Comparison of ENCODE assay signal across 8 cellular contexts in genomic region chr11:67120881-67121710, GRCh38. TPM values are rescaled to one million over a fixed set of nuclear protein-coding genes. Genes with fewer than 3 reads are reported as not detected.
DNase-seq lines count a peak whose midpoint lies in the region; ATAC-seq, FAIRE-seq and TF ChIP-seq lines count a peak whose summit lies in the region.

No MANE protein-coding gene starts in this region.

- H3K27me3 ChIP-seq in Peyer's patch = no peaks in the 10 kb centered on the region
- no peaks in the 10 kb centered on the region for H3K27me3 ChIP-seq in muscle layer of colon (ENCODE audit: control insufficient read depth in 1 of 2, insufficient read depth in 2 of 2, low read length in 2 of 2)

- peak; percentile 89 for FAIRE-seq in GM18507 (lab: Jason Lieb, UNC)

- H3K27ac ChIP-seq in Peyer's patch (peak overlapping the region; percentile 78 to 98 (median 94)), muscle layer of colon (ENCODE audit: low read depth, low read length) (peak overlapping the region; percentile 83)

- no peak for TF ChIP-seq CTCF in AG09309 (IDR thresholded peaks at IDR 0.05; ENCODE audit: control insufficient read depth, insufficient read depth, low read depth, low read length, missing control alignments)
- no peak for TF ChIP-seq CTCF in Peyer's patch (IDR thresholded peaks at IDR 0.05)

- TF ChIP-seq POLR2A in Peyer's patch (IDR thresholded peaks at IDR 0.05) = peak in 1 of 2 donors; percentile 18

- ATAC-seq in left lobe of liver (no peak), GM18511 (IDR thresholded peaks at IDR 0.05; ENCODE audit: unreplicated experiment) (no peak)

- peak overlapping the region; percentile 92 for H3K4me3 ChIP-seq in AG09309 (ENCODE audit: control insufficient read depth, low read depth, low read length)
- H3K4me3 ChIP-seq in Peyer's patch = peak overlapping the region; percentile 93 to 99 (median 97)
- H3K4me3 ChIP-seq in muscle layer of colon (ENCODE audit: low read depth in 1 of 2, low read length in 2 of 2) = peak overlapping the region; percentile 51 to 94

- H3K9me3 ChIP-seq in Peyer's patch (no peaks in the 10 kb centered on the region), muscle layer of colon (ENCODE audit: low read length) (no peaks in the 10 kb centered on the region)

- H3K4me1 ChIP-seq in Peyer's patch (peaks cover 0 to 15% (median 4%) of the 10 kb centered on the region in 4 donors), muscle layer of colon (ENCODE audit: insufficient read depth, low read length) (peaks cover 33% of the 10 kb centered on the region)

- DNase-seq in AG09309 (ENCODE audit: low read depth) = no peak
- DNase-seq in GM18507 (ENCODE audit: extremely low spot score, insufficient read length, low read depth) = no peak
- DNase-seq in Peyer's patch = peak in 2 of 3 donors; percentile 54 to 63
- DNase-seq in dermis blood vessel endothelial cell = peak; percentile 45
- no peak for DNase-seq in left lobe of liver (ENCODE audit: low spot score)
- no peak for DNase-seq in NCI-H2081 (lab: John Stamatoyannopoulos, UW)

- H3K9ac ChIP-seq in muscle layer of colon (ENCODE audit: low read length) = peak overlapping the region; percentile 87

- H3K36me3 ChIP-seq in Peyer's patch (peaks cover 0 to 20% (median 0%) of the 10 kb centered on the region in 3 donors), muscle layer of colon (ENCODE audit: insufficient read depth, low read length) (no peaks in the 10 kb centered on the region)

RNA-seq across cellular contexts. Expression of gene KDM2A, which starts 2.0 kb away (rescaled TPM):
- 100 to 1,000 TPM in 2 of 4 donors, 10 to 100 TPM in 2; 76.7 to 225 (median 105) TPM for total RNA-seq in Peyer's patch
- total RNA-seq in dermis blood vessel endothelial cell = 55.1 and 58.5 TPM in 2 replicates
- 39.0 TPM for total RNA-seq in left lobe of liver

Comparison
In these comparisons a context has a peak if more than half of its experiments do, and no peak if none do; other contexts are left out.
1. DNase-seq: peak in Peyer's patch (2 of 3) and dermis blood vessel endothelial cell (single experiment); none in AG09309 (single experiment), GM18507 (single experiment), left lobe of liver (single experiment) and NCI-H2081 (0 of 2).
2. Peak in every context shown above with its lines, with median percentiles within 50 percentile points of each other: H3K4me3 ChIP-seq.